In the genomic region with DNA sequence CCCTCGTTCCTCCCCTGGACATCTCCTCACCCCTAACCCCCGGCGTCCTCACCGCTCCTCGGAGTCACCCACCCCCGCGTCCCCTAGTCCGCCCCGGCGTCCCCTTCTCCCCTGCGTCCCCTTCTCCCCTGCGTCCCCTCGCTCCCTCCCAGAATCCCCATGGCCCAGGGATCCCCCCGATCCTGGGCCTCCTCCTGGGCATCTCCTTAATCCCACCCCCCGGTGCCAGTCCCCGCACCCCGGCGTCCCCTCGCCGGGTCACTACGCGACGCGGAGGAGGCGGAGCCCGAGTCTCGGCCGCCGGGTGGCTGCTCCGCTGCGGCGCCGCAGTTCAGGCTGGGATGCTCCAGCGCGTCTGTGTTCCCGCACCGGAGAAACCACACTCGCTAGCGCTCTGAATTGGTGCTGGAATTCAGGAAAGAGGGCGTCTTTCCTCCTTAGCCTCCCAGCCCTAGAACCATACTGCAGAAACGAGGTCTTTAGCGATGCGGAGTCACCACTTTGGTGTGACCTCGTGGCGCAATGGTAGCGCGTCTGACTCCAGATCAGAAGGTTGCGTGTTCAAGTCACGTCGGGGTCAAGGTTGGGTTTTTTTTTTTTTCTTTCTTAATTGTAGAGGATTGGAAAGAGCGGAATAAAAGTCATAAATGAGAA, we compare ENCODE assay signal across 8 cellular contexts. TPM values are rescaled to one million over a fixed set of nuclear protein-coding genes. Genes with fewer than 3 reads are reported as not detected.
DNase-seq lines count a peak whose midpoint lies in the region; ATAC-seq and TF ChIP-seq lines count a peak whose summit lies in the region.

No MANE protein-coding gene starts in this region.

- H3K27me3 ChIP-seq in Loucy (ENCODE audit: insufficient read depth, low read length, poor library complexity, severe bottlenecking) (no peaks in the 10 kb centered on the region), neuronal stem cell (ENCODE audit: control insufficient read depth in 3 of 3, insufficient read depth in 3 of 3, low read depth in 1 of 3, low read length in 3 of 3) (no peaks in the 10 kb centered on the region), subcutaneous abdominal adipose tissue (ENCODE audit: control insufficient read depth in 5 of 5, insufficient read depth in 4 of 5, low read length in 5 of 5) (no peaks in the 10 kb centered on the region)

- H3K27ac ChIP-seq in neuronal stem cell (replicated peaks; ENCODE audit: low read length) (peak overlapping the region; percentile 94), subcutaneous abdominal adipose tissue (ENCODE audit: low read depth, low read length) (peak overlapping the region; percentile 85)

- H3K27me3 Mint-ChIP-seq in activated naive CD4-positive, alpha-beta T cell treated with anti-CD3 and anti-CD28 coated beads, Interleukin-2, amount 10 ng/mL, durations not matched to agents 7 days and 5 days: peaks cover 58% of the 10 kb centered on the region

- H3K4me2 ChIP-seq in Loucy (ENCODE audit: low read depth, low read length, poor library complexity, severe bottlenecking) (peak overlapping the region; percentile 17), neuronal stem cell (ENCODE audit: insufficient read depth, low read length, poor library complexity, severe bottlenecking) (peak overlapping the region; percentile 75)

- CTCF ChIA-PET in activated naive CD4-positive, alpha-beta T cell treated with anti-CD3 and anti-CD28 coated beads, Interleukin-2, amount 10 ng/mL, durations not matched to agents 7 days and 5 days (lab: Charles Lee): no interaction called here

- peak overlapping the region; percentile 70 for H2AFZ ChIP-seq in Loucy (ENCODE audit: low read length)
- H2AFZ ChIP-seq in neuronal stem cell (ENCODE audit: low read length): peak overlapping the region; percentile 98

- no peak overlapping the region for H4K91ac ChIP-seq in neuronal stem cell (ENCODE audit: low read depth, low read length, poor library complexity)

- H3K9me3 ChIP-seq in Loucy (ENCODE audit: insufficient read depth, low read depth, low read length) (no peaks in the 10 kb centered on the region), neuronal stem cell (replicated peaks in 1 of 2; ENCODE audit: control insufficient read depth in 2 of 2, insufficient read depth in 1 of 2, low read depth in 1 of 2, low read length in 2 of 2) (no peaks in the 10 kb centered on the region), subcutaneous abdominal adipose tissue (ENCODE audit: control insufficient read depth in 5 of 5, low read length in 5 of 5) (no peaks in the 10 kb centered on the region)

- no peak for TF ChIP-seq CTCF in Loucy (conservative IDR thresholded peaks at IDR 0.05; ENCODE audit: low read length)

- H2BK120ac ChIP-seq in neuronal stem cell (ENCODE audit: low read depth, low read length): no peak overlapping the region

- no peaks in the 10 kb centered on the region for H3K79me2 ChIP-seq in Loucy (ENCODE audit: insufficient read depth, low read length)

- no peak overlapping the region for H3K4ac ChIP-seq in neuronal stem cell (ENCODE audit: low read length)

- no peak overlapping the region for H2AK5ac ChIP-seq in neuronal stem cell (ENCODE audit: low read depth, low read length)

- H3K36me3 Mint-ChIP-seq in activated naive CD4-positive, alpha-beta T cell treated with anti-CD3 and anti-CD28 coated beads, Interleukin-2, amount 10 ng/mL, durations not matched to agents 7 days and 5 days: peaks cover 3% of the 10 kb centered on the region

- peak; percentile 75 for ATAC-seq in GM21723 (IDR thresholded peaks at IDR 0.05; ENCODE audit: unreplicated experiment)

- peak overlapping the region; percentile 73 for H3K4me3 Mint-ChIP-seq in activated naive CD4-positive, alpha-beta T cell treated with anti-CD3 and anti-CD28 coated beads, Interleukin-2, amount 10 ng/mL, durations not matched to agents 7 days and 5 days

- H2BK12ac ChIP-seq in neuronal stem cell (ENCODE audit: low read length): no peak overlapping the region

- peak overlapping the region; percentile 75 for H2BK15ac ChIP-seq in neuronal stem cell (ENCODE audit: low read length)

- H3K79me1 ChIP-seq in neuronal stem cell (ENCODE audit: low read depth, low read length): no peaks in the 10 kb centered on the region

- H3K4me1 Mint-ChIP-seq in activated naive CD4-positive, alpha-beta T cell treated with anti-CD3 and anti-CD28 coated beads, Interleukin-2, amount 10 ng/mL, durations not matched to agents 7 days and 5 days: peaks cover 8% of the 10 kb centered on the region

- H3K36me3 ChIP-seq in Loucy (ENCODE audit: insufficient read depth, low read length) (no peaks in the 10 kb centered on the region), neuronal stem cell (replicated peaks in 1 of 2; ENCODE audit: control insufficient read depth in 2 of 2, insufficient read depth in 2 of 2, low read length in 2 of 2) (no peaks in the 10 kb centered on the region), subcutaneous abdominal adipose tissue (ENCODE audit: control insufficient read depth in 5 of 5, insufficient read depth in 5 of 5, low read length in 5 of 5) (no peaks in the 10 kb centered on the region)

- no peak overlapping the region for H3K14ac ChIP-seq in neuronal stem cell (ENCODE audit: low read length)

- H3K9ac ChIP-seq in Loucy (ENCODE audit: low read depth, low read length, poor library complexity, severe bottlenecking) (no peak overlapping the region), neuronal stem cell (ENCODE audit: low read depth, low read length, poor library complexity) (peak overlapping the region; percentile 90), subcutaneous abdominal adipose tissue (ENCODE audit: low read length in 5 of 5) (peak overlapping the region; percentile 43 to 73 (median 71))

- H3K4me1 ChIP-seq in Loucy (ENCODE audit: insufficient read depth, low read length, poor library complexity, severe bottlenecking): no peaks in the 10 kb centered on the region
- no peaks in the 10 kb centered on the region for H3K4me1 ChIP-seq in neuronal stem cell (ENCODE audit: control insufficient read depth in 2 of 2, insufficient read depth in 1 of 2, low read depth in 1 of 2, low read length in 2 of 2)
- H3K4me1 ChIP-seq in subcutaneous abdominal adipose tissue (ENCODE audit: control insufficient read depth in 5 of 5, insufficient read depth in 5 of 5, low read length in 5 of 5): peaks cover 7 to 11% (median 8%) of the 10 kb centered on the region in 5 donors

- in situ Hi-C loops in SK-MEL-5 (cut with HindIII; ENCODE audit: low pct_unique_long_range_greater_than_20kb, low sequenced_read_pairs): no loop called here

- H4K8ac ChIP-seq in neuronal stem cell (ENCODE audit: low read depth, low read length): no peak overlapping the region

- peak overlapping the region; percentile 95 for H3K18ac ChIP-seq in neuronal stem cell (ENCODE audit: low read length)

- H3K9me3 Mint-ChIP-seq in activated naive CD4-positive, alpha-beta T cell treated with anti-CD3 and anti-CD28 coated beads, Interleukin-2, amount 10 ng/mL, durations not matched to agents 7 days and 5 days: no peaks in the 10 kb centered on the region

- H3K9me2 ChIP-seq in Loucy (replicated peaks; ENCODE audit: low read depth, low read length): no peaks in the 10 kb centered on the region

- H3K23ac ChIP-seq in neuronal stem cell (ENCODE audit: low read depth, low read length, poor library complexity): no peak overlapping the region

- no peaks in the 10 kb centered on the region for H3F3A ChIP-seq in Loucy (ENCODE audit: low read depth)

- H4K20me1 ChIP-seq in Loucy (ENCODE audit: insufficient read depth, low read length, poor library complexity, severe bottlenecking): no peaks in the 10 kb centered on the region

- H3K4me3 ChIP-seq in Loucy (ENCODE audit: low read length, poor library complexity, severe bottlenecking) (peak overlapping the region; percentile 58), neuronal stem cell (ENCODE audit: low read length in 2 of 2) (peak overlapping the region; percentile 70 to 81), subcutaneous abdominal adipose tissue (ENCODE audit: low read depth in 1 of 5, low read length in 5 of 5) (peak overlapping the region; percentile 72 to 82 (median 78))

- H2BK5ac ChIP-seq in neuronal stem cell (ENCODE audit: low read length): peak overlapping the region; percentile 75

- DNase-seq in DMS 273 (lab: John Stamatoyannopoulos, UW; ENCODE audit: unreplicated experiment) (peak; percentile 93), SK-MEL-5 (ENCODE audit: low read depth, low spot score) (peak; percentile 96), germinal center (ENCODE audit: low spot score) (peak; percentile 63), neuronal stem cell (ENCODE audit: low spot score) (peak; percentile 97)
- peak; percentile 85 for DNase-seq in activated naive CD4-positive, alpha-beta T cell treated with anti-CD3 and anti-CD28 coated beads, Interleukin-2, amount 10 ng/mL, durations not matched to agents 7 days and 5 days

- H3K27ac Mint-ChIP-seq in activated naive CD4-positive, alpha-beta T cell treated with anti-CD3 and anti-CD28 coated beads, Interleukin-2, amount 10 ng/mL, durations not matched to agents 7 days and 5 days: peak overlapping the region; percentile 91

- WGBS in neuronal stem cell (ENCODE audit: extremely low coverage in 2 of 2, insufficient read length in 2 of 2, insufficient replicate concordance in 1 of 2), 2 donors: no CpG with 5 or more reads among the region's 51 CpGs

RNA-seq across cellular contexts. Expression of gene SLC47A1, which starts 25.9 kb away (rescaled TPM):
- total RNA-seq in SK-MEL-5 (2014; rRNA removed; shearing (Covaris generic)): 17.0 and 17.3 TPM in 2 replicates
- 16.2 and 26.8 TPM in 2 replicates for polyA plus RNA-seq in SK-MEL-5 (2015; cell fraction: cytosol; rRNA removed)
- 22.8 and 38.9 TPM in 2 replicates for polyA plus RNA-seq in SK-MEL-5 (2015; cell fraction: nucleus; rRNA removed)
- polyA plus RNA-seq in neuronal stem cell (2013, experiment 1 of 2): 1.4 TPM
- polyA plus RNA-seq in neuronal stem cell (2013, experiment 2 of 2): 1.0 TPM

Comparison
In these comparisons a context has a peak if more than half of its experiments do, and no peak if none do; other contexts are left out.
1. Peak in every context shown above with its lines: DNase-seq, ATAC-seq, H3K4me3 ChIP-seq and H3K27ac ChIP-seq.